In the genomic region with DNA sequence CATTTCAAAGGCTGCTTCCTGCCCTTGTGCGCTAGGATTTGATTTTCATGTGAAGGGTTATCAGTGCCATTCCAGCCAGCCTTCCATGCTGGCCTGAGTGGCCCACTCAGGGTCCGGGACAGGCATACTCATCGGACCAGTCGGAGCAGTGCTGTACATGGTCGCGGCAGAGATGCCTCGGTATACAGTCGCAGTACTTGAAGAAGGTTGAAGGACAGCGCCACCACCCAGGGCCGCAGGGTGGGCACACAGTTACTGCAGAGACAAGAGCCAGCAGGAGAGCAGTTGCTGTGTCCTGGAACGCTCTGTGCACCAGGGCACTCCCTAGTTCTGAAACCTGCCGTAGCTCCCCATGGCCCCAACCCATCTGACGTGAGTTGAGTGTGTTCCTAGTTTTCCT, we compare ENCODE assay signal across 31 cellular contexts. TPM values are rescaled to one million over a fixed set of nuclear protein-coding genes. Genes with fewer than 3 reads are reported as not detected.
"Had no signal": no experiment of that assay in that cellular context is flagged by ENCODE, and none has a peak within 500 bp of the region (broad histone marks: within the 10 kb centered on the region; RNA-seq: fewer than 3 reads in every experiment).

No MANE protein-coding gene starts in this region.

- DNase-seq: activated CD4-positive, alpha-beta T cell treated with anti-CD3 and anti-CD28 coated beads, Interleukin-2, amount 10 ng/mL, durations not matched to agents 24 days and 14 days; activated CD4-positive, alpha-beta T cell treated with anti-CD3 and anti-CD28 coated beads, Interleukin-2, amount 50 U/mL, for 4 hours; activated CD8-positive, alpha-beta T cell treated with anti-CD3 and anti-CD28 coated beads for 36 hours; activated gamma-delta T cell treated with Interleukin-2 at 50 U/mL for 16 hours; activated naive CD4-positive, alpha-beta T cell treated with anti-CD3 and anti-CD28 coated beads, Interleukin-2, amount 10 ng/mL, durations not matched to agents 7 days and 5 days; activated naive CD8-positive, alpha-beta T cell treated with anti-CD3 and anti-CD28 coated beads, Interleukin-2, amount 50 U/mL, for 24 hours; activated T-cell treated with anti-CD3 and anti-CD28 coated beads for 4 hours; activated T-cell treated with anti-CD3 and anti-CD28 coated beads, Interleukin-2, amount 50 U/mL, for 4 hours; anterior cingulate cortex; caudate nucleus; cerebellar nuclear complex; Karpas-422; KBM-7; NCI-H1105; NCI-H1417 treated with DMSO at 0.1 percent for 48 hours; NCI-H187 treated with DMSO at 0.1 percent for 48 hours; NCI-H2081; NCI-H226; NCI-H446 treated with DMSO at 0.1 percent for 48 hours; NCI-H524; NCI-H69; NK-92 treated with Interleukin-12 subunit alpha and Interleukin-12 subunit beta, amount 100 ng/mL, for 24 hours; PC-9 had no signal

- H3K27ac Mint-ChIP-seq: activated CD4-positive, alpha-beta T cell treated with anti-CD3 and anti-CD28 coated beads, Interleukin-2, amount 10 ng/mL, durations not matched to agents 24 days and 14 days; activated CD8-positive, alpha-beta T cell treated with anti-CD3 and anti-CD28 coated beads for 36 hours; activated naive CD4-positive, alpha-beta T cell treated with anti-CD3 and anti-CD28 coated beads, Interleukin-2, amount 10 ng/mL, durations not matched to agents 7 days and 5 days; activated naive CD8-positive, alpha-beta T cell; activated naive CD8-positive, alpha-beta T cell treated with anti-CD3 and anti-CD28 coated beads, Interleukin-2, amount 50 U/mL, for 24 hours; activated T-helper 1 cell treated with anti-CD3 and anti-CD28 coated beads, Interleukin-12 subunit alpha, Interleukin-12 subunit beta, Interleukin-2, Interleukin-4 antibody, amounts not matched to agents 30 ng/mL and 10 ng/mL and 1 ng/mL, durations not matched to agents 14 hours and 24 hours and 36 hours; brain; T-helper 1 cell treated with Interleukin-12 subunit alpha and Interleukin-12 subunit beta and Interleukin-4 antibody, amounts not matched to agents 30 μg/mL and 1 μg/mL, for 36 hours; T-helper 2 cell treated with Interferon-gamma antibody and Interleukin-4, amounts not matched to agents 5 μg/mL and 100 μg/mL, for 36 hours had no signal

- H3K4me3 ChIP-seq: PC-9 had no signal

- H3K9me3 Mint-ChIP-seq: activated CD4-positive, alpha-beta T cell treated with anti-CD3 and anti-CD28 coated beads, Interleukin-2, amount 10 ng/mL, durations not matched to agents 24 days and 14 days; activated CD8-positive, alpha-beta T cell treated with anti-CD3 and anti-CD28 coated beads for 36 hours; activated naive CD4-positive, alpha-beta T cell treated with anti-CD3 and anti-CD28 coated beads, Interleukin-2, amount 10 ng/mL, durations not matched to agents 7 days and 5 days; activated naive CD8-positive, alpha-beta T cell treated with anti-CD3 and anti-CD28 coated beads, Interleukin-2, amount 50 U/mL, for 24 hours; activated T-cell treated with anti-CD3 and anti-CD28 coated beads, Interleukin-2, amount 50 U/mL, for 4 hours; activated T-helper 1 cell treated with anti-CD3 and anti-CD28 coated beads, Interleukin-12 subunit alpha, Interleukin-12 subunit beta, Interleukin-2, Interleukin-4 antibody, amounts not matched to agents 30 ng/mL and 10 ng/mL and 1 ng/mL, durations not matched to agents 14 hours and 24 hours and 36 hours; brain; T-helper 1 cell treated with Interleukin-12 subunit alpha and Interleukin-12 subunit beta and Interleukin-4 antibody, amounts not matched to agents 30 μg/mL and 1 μg/mL, for 36 hours; T-helper 2 cell treated with Interferon-gamma antibody and Interleukin-4, amounts not matched to agents 5 μg/mL and 100 μg/mL, for 36 hours had no signal

- H3K27ac ChIP-seq: PC-9, RWPE1 had no signal

- H3K4me3 Mint-ChIP-seq: activated CD4-positive, alpha-beta T cell treated with anti-CD3 and anti-CD28 coated beads, Interleukin-2, amount 10 ng/mL, durations not matched to agents 24 days and 14 days; activated CD8-positive, alpha-beta T cell treated with anti-CD3 and anti-CD28 coated beads for 36 hours; activated naive CD4-positive, alpha-beta T cell treated with anti-CD3 and anti-CD28 coated beads, Interleukin-2, amount 10 ng/mL, durations not matched to agents 7 days and 5 days; activated naive CD8-positive, alpha-beta T cell; activated naive CD8-positive, alpha-beta T cell treated with anti-CD3 and anti-CD28 coated beads, Interleukin-2, amount 50 U/mL, for 24 hours; activated T-cell treated with anti-CD3 and anti-CD28 coated beads, Interleukin-2, amount 50 U/mL, for 4 hours; activated T-helper 1 cell treated with anti-CD3 and anti-CD28 coated beads, Interleukin-12 subunit alpha, Interleukin-12 subunit beta, Interleukin-2, Interleukin-4 antibody, amounts not matched to agents 30 ng/mL and 10 ng/mL and 1 ng/mL, durations not matched to agents 14 hours and 24 hours and 36 hours; brain; T-helper 1 cell treated with Interleukin-12 subunit alpha and Interleukin-12 subunit beta and Interleukin-4 antibody, amounts not matched to agents 30 μg/mL and 1 μg/mL, for 36 hours; T-helper 2 cell treated with Interferon-gamma antibody and Interleukin-4, amounts not matched to agents 5 μg/mL and 100 μg/mL, for 36 hours had no signal

- H3K4me1 Mint-ChIP-seq: activated CD4-positive, alpha-beta T cell treated with anti-CD3 and anti-CD28 coated beads, Interleukin-2, amount 10 ng/mL, durations not matched to agents 24 days and 14 days; activated naive CD4-positive, alpha-beta T cell treated with anti-CD3 and anti-CD28 coated beads, Interleukin-2, amount 10 ng/mL, durations not matched to agents 7 days and 5 days; activated naive CD8-positive, alpha-beta T cell treated with anti-CD3 and anti-CD28 coated beads, Interleukin-2, amount 50 U/mL, for 24 hours; brain had no signal

- H3K36me3 Mint-ChIP-seq: activated naive CD4-positive, alpha-beta T cell treated with anti-CD3 and anti-CD28 coated beads, Interleukin-2, amount 10 ng/mL, durations not matched to agents 7 days and 5 days; activated naive CD8-positive, alpha-beta T cell; brain had no signal

RNA-seq across cellular contexts. Expression of gene LDLRAD1, which starts 9.1 kb away (rescaled TPM):
- total RNA-seq: activated CD4-positive, alpha-beta T cell treated with anti-CD3 and anti-CD28 coated beads, Interleukin-2, amount 10 ng/mL, durations not matched to agents 24 days and 14 days; activated CD8-positive, alpha-beta T cell treated with anti-CD3 and anti-CD28 coated beads for 36 hours; activated T-cell treated with anti-CD3 and anti-CD28 coated beads, Interleukin-2, amount 50 U/mL, for 4 hours; activated T-helper 1 cell treated with anti-CD3 and anti-CD28 coated beads, Interleukin-12 subunit alpha, Interleukin-12 subunit beta, Interleukin-2, Interleukin-4 antibody, amounts not matched to agents 30 ng/mL and 10 ng/mL and 1 ng/mL, durations not matched to agents 14 hours and 24 hours and 36 hours; MCF 10A; Right ventricle myocardium inferior had no signal
